In genomic region chr4:151887816-151888180, GRCh38 we compare ENCODE assay signal across 13 cellular contexts.
A peak's percentile ranks its signal among the peaks of the same experiment; 100 is the strongest.
DNase-seq lines count a peak whose midpoint lies in the region; ATAC-seq and TF ChIP-seq lines count a peak whose summit lies in the region.
"Had no signal": no experiment of that assay in that cellular context is flagged by ENCODE, and none has a peak within 500 bp of the region (broad histone marks: within the 10 kb centered on the region; RNA-seq: fewer than 3 reads in every experiment).

No MANE protein-coding gene starts in this region.

- no peak overlapping the region for H3K18ac ChIP-seq in H9 (ENCODE audit: insufficient read length, low read depth, low read length)

- no peak overlapping the region for H4K5ac ChIP-seq in H9 (ENCODE audit: insufficient read length, low read depth, low read length)

- no peak overlapping the region for H2BK20ac ChIP-seq in H9 (ENCODE audit: low read depth, low read length, poor library complexity, severe bottlenecking)

- no peak overlapping the region for H2BK12ac ChIP-seq in H9 (ENCODE audit: insufficient read length, low read depth, low read length)

- no peak overlapping the region for H4K8ac ChIP-seq in H9 (replicated peaks; ENCODE audit: insufficient read length, low read depth, low read length)

- H4K20me1 ChIP-seq in H9 (ENCODE audit: control insufficient read depth, insufficient read depth, insufficient read length), result no peaks in the 10 kb centered on the region

- H3K4ac ChIP-seq in H9 (ENCODE audit: low read depth, low read length), result no peak overlapping the region

- no peak overlapping the region for H3K23ac ChIP-seq in H9 (ENCODE audit: insufficient read length, low read depth, low read length)

- no peaks in the 10 kb centered on the region for H3K27me3 ChIP-seq in H9 (ENCODE audit: insufficient read depth, low read length)
- H3K27me3 ChIP-seq: gastrocnemius medialis, Peyer's patch had no signal

- H3K27me3 Mint-ChIP-seq in activated CD8-positive, alpha-beta memory T cell treated with anti-CD3 and anti-CD28 coated beads, Interleukin-2, amount 10 ng/mL, durations not matched to agents 7 days and 5 days, result no peaks in the 10 kb centered on the region
- H3K27me3 Mint-ChIP-seq in HFFc6 (ENCODE audit: insufficient read depth) (no peaks in the 10 kb centered on the region; the same call in 1 of the 2 replicates), H9 (ENCODE audit: low read depth) (peaks cover 4% of the 10 kb centered on the region)
- H3K27me3 Mint-ChIP-seq in stimulated activated naive B cell treated with anti-CD40 and anti-IgM and Interleukin-4, amounts not matched to agents 10 μg/mL and 1 μg/mL and 100 μg/mL, for 72 hours, result peaks cover 0 to 2% of the 10 kb centered on the region in 2 donors
- H3K27me3 Mint-ChIP-seq in activated T-cell treated with anti-CD3 and anti-CD28 coated beads, Interleukin-2, amount 50 U/mL, for 24 hours, result no peaks in the 10 kb centered on the region

- H3K14ac ChIP-seq in H9 (ENCODE audit: insufficient read depth, low read length), result no peak overlapping the region

- peak; percentile 44 for DNase-seq in activated CD8-positive, alpha-beta memory T cell treated with anti-CD3 and anti-CD28 coated beads, Interleukin-2, amount 50 U/mL, for 48 hours
- no peak for DNase-seq in activated CD8-positive, alpha-beta memory T cell treated with anti-CD3 and anti-CD28 coated beads, Interleukin-2, amount 10 ng/mL, durations not matched to agents 7 days and 5 days
- no peak for DNase-seq in HFFc6
- DNase-seq in stimulated activated naive B cell treated with anti-CD40 and anti-IgM and Interleukin-4, amounts not matched to agents 10 μg/mL and 1 μg/mL and 100 μg/mL, for 72 hours, result no peak
- no peak for DNase-seq in effector CD8-positive, alpha-beta T cell (lab: John Stamatoyannopoulos, UW)
- no peak for DNase-seq in activated T-cell treated with anti-CD3 and anti-CD28 coated beads, Interleukin-2, amount 50 U/mL, for 24 hours
- DNase-seq in H9, result no peak
- DNase-seq: gastrocnemius medialis, IMR-90, NCI-H187 treated with DMSO at 0.1 percent for 48 hours, Peyer's patch had no signal

- no peaks in the 10 kb centered on the region for H3K36me3 Mint-ChIP-seq in activated CD8-positive, alpha-beta memory T cell treated with anti-CD3 and anti-CD28 coated beads, Interleukin-2, amount 10 ng/mL, durations not matched to agents 7 days and 5 days
- no peaks in the 10 kb centered on the region for H3K36me3 Mint-ChIP-seq in HFFc6 (ENCODE audit: low read depth)
- peaks cover 0 to 2% of the 10 kb centered on the region in 2 donors for H3K36me3 Mint-ChIP-seq in stimulated activated naive B cell treated with anti-CD40 and anti-IgM and Interleukin-4, amounts not matched to agents 10 μg/mL and 1 μg/mL and 100 μg/mL, for 72 hours
- H3K36me3 Mint-ChIP-seq in activated T-cell treated with anti-CD3 and anti-CD28 coated beads, Interleukin-2, amount 50 U/mL, for 24 hours (ENCODE audit: low read depth), result no peaks in the 10 kb centered on the region
- H3K36me3 Mint-ChIP-seq in H9 (ENCODE audit: insufficient read depth in 1 of 3, low read depth in 3 of 3), result peaks cover 0 to 4% (median 3%) of the 10 kb centered on the region in 3 experiments; a peak in 3 of 7 replicates

- WGBS in H9 (ENCODE audit: extremely low coverage, insufficient read length, low lambda C conversion rate), result no CpG with 5 or more reads among the region's 3 CpGs

- H3K4me1 Mint-ChIP-seq in activated CD8-positive, alpha-beta memory T cell treated with anti-CD3 and anti-CD28 coated beads, Interleukin-2, amount 10 ng/mL, durations not matched to agents 7 days and 5 days, result peaks cover 4% of the 10 kb centered on the region
- peaks cover 31% of the 10 kb centered on the region for H3K4me1 Mint-ChIP-seq in HFFc6 (ENCODE audit: low read depth)
- peaks cover 0 to 20% of the 10 kb centered on the region in 2 donors for H3K4me1 Mint-ChIP-seq in stimulated activated naive B cell treated with anti-CD40 and anti-IgM and Interleukin-4, amounts not matched to agents 10 μg/mL and 1 μg/mL and 100 μg/mL, for 72 hours
- H3K4me1 Mint-ChIP-seq in activated T-cell treated with anti-CD3 and anti-CD28 coated beads, Interleukin-2, amount 50 U/mL, for 24 hours (ENCODE audit: low read depth), result peaks cover 19% of the 10 kb centered on the region
- H3K4me1 Mint-ChIP-seq in H9, result peaks cover 15 to 27% of the 10 kb centered on the region in 2 experiments

- H4K91ac ChIP-seq in H9 (ENCODE audit: insufficient read length, low read depth, low read length), result no peak overlapping the region

- no peak overlapping the region for H3K27ac ChIP-seq in H9 (ENCODE audit: insufficient read length, low read depth, low read length)
- H3K27ac ChIP-seq: A549, gastrocnemius medialis, Peyer's patch had no signal

- no peaks in the 10 kb centered on the region for H3K9me3 ChIP-seq in H9 (ENCODE audit: control insufficient read depth, low read depth, low read length)
- H3K9me3 ChIP-seq: A549, gastrocnemius medialis, Peyer's patch had no signal

- H3K9me3 Mint-ChIP-seq in activated CD8-positive, alpha-beta memory T cell treated with anti-CD3 and anti-CD28 coated beads, Interleukin-2, amount 10 ng/mL, durations not matched to agents 7 days and 5 days (ENCODE audit: low read depth), result no peaks in the 10 kb centered on the region
- H3K9me3 Mint-ChIP-seq in HFFc6 (no peaks in the 10 kb centered on the region), H9 (no peaks in the 10 kb centered on the region; a peak in 1 of 5 replicates)
- peaks cover 0 to 2% of the 10 kb centered on the region in 2 donors for H3K9me3 Mint-ChIP-seq in stimulated activated naive B cell treated with anti-CD40 and anti-IgM and Interleukin-4, amounts not matched to agents 10 μg/mL and 1 μg/mL and 100 μg/mL, for 72 hours
- no peaks in the 10 kb centered on the region for H3K9me3 Mint-ChIP-seq in activated T-cell treated with anti-CD3 and anti-CD28 coated beads, Interleukin-2, amount 50 U/mL, for 24 hours

- no peak overlapping the region for H2AK5ac ChIP-seq in H9 (ENCODE audit: insufficient read length, low read length)

- CTCF ChIA-PET in activated CD8-positive, alpha-beta memory T cell treated with anti-CD3 and anti-CD28 coated beads, Interleukin-2, amount 10 ng/mL, durations not matched to agents 7 days and 5 days (lab: Charles Lee), result interaction anchor here (0.6 kb wide), 1 partner anchor 214 kb away, joined by 4 read pairs; no protein-coding TSS in a partner anchor

- no peak overlapping the region for H2BK5ac ChIP-seq in H9 (ENCODE audit: insufficient read length, low read length)

- no peak overlapping the region for H3K9ac ChIP-seq in H9 (ENCODE audit: extremely low read depth, insufficient read length, low read length)

- H3K79me1 ChIP-seq in H9 (ENCODE audit: insufficient read depth, low read depth, low read length, poor library complexity, severe bottlenecking), result no peaks in the 10 kb centered on the region

- H2AFZ ChIP-seq in H9 (ENCODE audit: low read length), result no peak overlapping the region

- ATAC-seq in activated CD8-positive, alpha-beta memory T cell treated with anti-CD3 and anti-CD28 coated beads, Interleukin-2, amount 10 ng/mL, durations not matched to agents 7 days and 5 days, result no peak
- peak; percentile 18 for ATAC-seq in HG03342 (IDR thresholded peaks at IDR 0.05; ENCODE audit: unreplicated experiment)
- peak; percentile 46 to 53 for ATAC-seq in stimulated activated naive B cell treated with anti-CD40 and anti-IgM and Interleukin-4, amounts not matched to agents 10 μg/mL and 1 μg/mL and 100 μg/mL, for 72 hours (replicated peaks)
- ATAC-seq: A549, gastrocnemius medialis had no signal

- H3K56ac ChIP-seq in H9 (ENCODE audit: insufficient read length, low read depth, low read length), result no peak overlapping the region

- no peak overlapping the region for H2BK120ac ChIP-seq in H9 (ENCODE audit: low read depth, low read length, poor library complexity, severe bottlenecking)

- H3K79me2 ChIP-seq in H9 (ENCODE audit: insufficient read depth, low read length), result no peaks in the 10 kb centered on the region

- H3K27ac Mint-ChIP-seq in activated CD8-positive, alpha-beta memory T cell treated with anti-CD3 and anti-CD28 coated beads, Interleukin-2, amount 10 ng/mL, durations not matched to agents 7 days and 5 days, result no peak overlapping the region
- H3K27ac Mint-ChIP-seq in HFFc6, result peak overlapping the region; percentile 85
- peak overlapping the region; percentile 91 for H3K27ac Mint-ChIP-seq in stimulated activated naive B cell treated with anti-CD40 and anti-IgM and Interleukin-4, amounts not matched to agents 10 μg/mL and 1 μg/mL and 100 μg/mL, for 72 hours
- H3K27ac Mint-ChIP-seq in activated T-cell treated with anti-CD3 and anti-CD28 coated beads, Interleukin-2, amount 50 U/mL, for 24 hours, result no peak overlapping the region
- no peak overlapping the region for H3K27ac Mint-ChIP-seq in H9

- TF ChIP-seq CTCF in HFFc6 (IDR thresholded peaks at IDR 0.05), result no peak
- TF ChIP-seq CTCF in H9 (conservative IDR thresholded peaks at IDR 0.05), result no peak

- H3K4me3 Mint-ChIP-seq in activated CD8-positive, alpha-beta memory T cell treated with anti-CD3 and anti-CD28 coated beads, Interleukin-2, amount 10 ng/mL, durations not matched to agents 7 days and 5 days, result no peak overlapping the region
- H3K4me3 Mint-ChIP-seq in HFFc6 (no peak overlapping the region; the same call in 1 of the 2 replicates), H9 (no peak overlapping the region)
- no peak overlapping the region for H3K4me3 Mint-ChIP-seq in stimulated activated naive B cell treated with anti-CD40 and anti-IgM and Interleukin-4, amounts not matched to agents 10 μg/mL and 1 μg/mL and 100 μg/mL, for 72 hours
- H3K4me3 Mint-ChIP-seq in activated T-cell treated with anti-CD3 and anti-CD28 coated beads, Interleukin-2, amount 50 U/mL, for 24 hours, result no peak overlapping the region

- no peaks in the 10 kb centered on the region for H3K23me2 ChIP-seq in H9 (ENCODE audit: insufficient read length, low read depth, low read length, poor library complexity, severe bottlenecking)

- H3T11ph ChIP-seq in H9 (ENCODE audit: low read length), result no peak overlapping the region

- H2BK15ac ChIP-seq in H9 (ENCODE audit: low read depth, low read length), result no peak overlapping the region

- peaks cover 5% of the 10 kb centered on the region for H3K4me1 ChIP-seq in H9 (ENCODE audit: insufficient read depth, low read length)
- H3K4me1 ChIP-seq: A549, gastrocnemius medialis, Peyer's patch had no signal

- no peak overlapping the region for H3K4me2 ChIP-seq in H9 (ENCODE audit: insufficient read depth, insufficient read length, low read length)
- H3K4me2 ChIP-seq: A549 had no signal

Comparison
In these comparisons a context has a peak if more than half of its experiments do, and no peak if none do; other contexts are left out.
1. H3K27ac Mint-ChIP-seq: peak in HFFc6 (single experiment) and stimulated activated naive B cell treated with anti-CD40 and anti-IgM and Interleukin-4, amounts not matched to agents 10 μg/mL and 1 μg/mL and 100 μg/mL, for 72 hours (single experiment); none in activated CD8-positive, alpha-beta memory T cell treated with anti-CD3 and anti-CD28 coated beads, Interleukin-2, amount 10 ng/mL, durations not matched to agents 7 days and 5 days (single experiment), activated T-cell treated with anti-CD3 and anti-CD28 coated beads, Interleukin-2, amount 50 U/mL, for 24 hours (single experiment) and H9 (0 of 3).